Comparison of ENCODE assay signal across 1 cellular context in the genomic region with DNA sequence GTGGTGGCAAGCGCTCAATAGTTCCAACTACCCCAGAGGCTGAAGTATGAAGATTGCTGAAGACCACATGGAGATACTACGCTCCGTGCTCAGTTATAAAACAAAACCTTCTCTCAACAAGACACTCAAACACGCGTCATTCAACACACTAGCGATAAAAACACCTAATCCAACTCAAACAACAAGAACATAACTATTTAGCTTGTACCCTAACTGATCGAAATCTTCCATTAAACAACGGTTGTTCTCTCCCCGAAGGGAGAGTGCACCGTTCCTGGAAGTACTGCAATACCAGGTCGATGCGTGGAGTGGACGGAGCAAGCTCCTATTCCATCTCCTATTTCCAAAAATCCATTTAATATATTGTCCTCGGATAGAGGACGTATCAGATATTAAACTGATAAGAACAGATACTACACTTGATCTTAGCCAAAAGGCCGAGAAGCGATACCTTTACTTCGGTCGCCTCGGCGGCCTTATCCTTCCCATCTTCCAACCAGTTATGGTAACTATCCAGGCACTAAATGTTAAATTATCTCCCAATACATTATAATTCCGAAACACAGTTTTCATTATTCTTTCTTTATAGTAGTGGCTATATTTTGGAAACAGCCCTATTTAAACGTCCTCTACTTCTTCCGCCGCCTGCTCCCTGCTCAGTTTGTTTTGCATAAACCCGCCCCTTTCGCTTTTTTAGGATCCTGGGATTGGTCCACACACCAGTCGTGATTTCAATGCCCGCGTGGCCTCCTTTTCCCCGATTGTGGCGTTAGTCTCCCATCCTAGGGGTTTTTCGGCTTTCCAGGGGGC.
TF ChIP-seq lines count a peak whose summit lies in the region.

No MANE protein-coding gene starts in this region.

TF ChIP-seq in HEK293, 187 proteins besides CTCF, POLR2A, EP300 and RAD21 (continued from another document):
- TF ChIP-seq, protein P1, sequence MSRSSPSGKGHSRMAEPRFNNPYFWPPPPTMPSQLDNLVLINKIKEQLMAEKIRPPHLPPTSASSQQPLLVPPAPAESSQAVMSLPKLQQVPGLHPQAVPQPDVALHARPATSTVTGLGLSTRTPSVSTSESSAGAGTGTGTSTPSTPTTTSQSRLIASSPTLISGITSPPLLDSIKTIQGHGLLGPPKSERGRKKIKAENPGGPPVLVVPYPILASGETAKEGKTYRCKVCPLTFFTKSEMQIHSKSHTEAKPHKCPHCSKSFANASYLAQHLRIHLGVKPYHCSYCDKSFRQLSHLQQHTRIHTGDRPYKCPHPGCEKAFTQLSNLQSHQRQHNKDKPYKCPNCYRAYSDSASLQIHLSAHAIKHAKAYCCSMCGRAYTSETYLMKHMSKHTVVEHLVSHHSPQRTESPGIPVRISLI (tag by site-specific recombination; IDR thresholded peaks at IDR 0.05): 0 out of 2 replicates have a peak, but pooled peaks have one; percentile 37
- TF ChIP-seq ZNF777 (tag by site-specific recombination; IDR thresholded peaks at IDR 0.05; ENCODE audit: borderline replicate concordance) (peak; percentile 65; the same call in 1 of the 2 replicates), ZNF600 (tag by site-specific recombination; IDR thresholded peaks at IDR 0.05) (peak; percentile 98), ZNF292 (tag by site-specific recombination; IDR thresholded peaks at IDR 0.05; ENCODE audit: borderline replicate concordance, low read depth) (no peak), ZIC2 (tag by site-specific recombination; IDR thresholded peaks at IDR 0.05) (peak; percentile 80), ZNF626 (tag by site-specific recombination; IDR thresholded peaks at IDR 0.05) (no peak), ZNF629 (tag by site-specific recombination; IDR thresholded peaks at IDR 0.05) (peak; percentile 96), ZNF140 (tag by site-specific recombination; IDR thresholded peaks at IDR 0.05) (no peak; the same call in 1 of the 2 replicates), ZNF843 (tag by site-specific recombination; IDR thresholded peaks at IDR 0.05) (peak; percentile 95), GLIS2 (tag by site-specific recombination; IDR thresholded peaks at IDR 0.05) (peak; percentile 64; the same call in 1 of the 2 replicates), YY2 (tag by site-specific recombination; IDR thresholded peaks at IDR 0.05) (peak; percentile 76), ZNF623 (tag by site-specific recombination; IDR thresholded peaks at IDR 0.05) (peak; percentile 52)
- TF ChIP-seq, protein P2, sequence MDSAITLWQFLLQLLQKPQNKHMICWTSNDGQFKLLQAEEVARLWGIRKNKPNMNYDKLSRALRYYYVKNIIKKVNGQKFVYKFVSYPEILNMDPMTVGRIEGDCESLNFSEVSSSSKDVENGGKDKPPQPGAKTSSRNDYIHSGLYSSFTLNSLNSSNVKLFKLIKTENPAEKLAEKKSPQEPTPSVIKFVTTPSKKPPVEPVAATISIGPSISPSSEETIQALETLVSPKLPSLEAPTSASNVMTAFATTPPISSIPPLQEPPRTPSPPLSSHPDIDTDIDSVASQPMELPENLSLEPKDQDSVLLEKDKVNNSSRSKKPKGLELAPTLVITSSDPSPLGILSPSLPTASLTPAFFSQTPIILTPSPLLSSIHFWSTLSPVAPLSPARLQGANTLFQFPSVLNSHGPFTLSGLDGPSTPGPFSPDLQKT (IDR thresholded peaks at IDR 0.05; ENCODE audit: borderline replicate concordance, low read depth, low read length): no peak
- TF ChIP-seq, protein P3, sequence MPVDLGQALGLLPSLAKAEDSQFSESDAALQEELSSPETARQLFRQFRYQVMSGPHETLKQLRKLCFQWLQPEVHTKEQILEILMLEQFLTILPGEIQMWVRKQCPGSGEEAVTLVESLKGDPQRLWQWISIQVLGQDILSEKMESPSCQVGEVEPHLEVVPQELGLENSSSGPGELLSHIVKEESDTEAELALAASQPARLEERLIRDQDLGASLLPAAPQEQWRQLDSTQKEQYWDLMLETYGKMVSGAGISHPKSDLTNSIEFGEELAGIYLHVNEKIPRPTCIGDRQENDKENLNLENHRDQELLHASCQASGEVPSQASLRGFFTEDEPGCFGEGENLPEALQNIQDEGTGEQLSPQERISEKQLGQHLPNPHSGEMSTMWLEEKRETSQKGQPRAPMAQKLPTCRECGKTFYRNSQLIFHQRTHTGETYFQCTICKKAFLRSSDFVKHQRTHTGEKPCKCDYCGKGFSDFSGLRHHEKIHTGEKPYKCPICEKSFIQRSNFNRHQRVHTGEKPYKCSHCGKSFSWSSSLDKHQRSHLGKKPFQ (tag by site-specific recombination; IDR thresholded peaks at IDR 0.05): peak; percentile 91
- TF ChIP-seq, protein P4, sequence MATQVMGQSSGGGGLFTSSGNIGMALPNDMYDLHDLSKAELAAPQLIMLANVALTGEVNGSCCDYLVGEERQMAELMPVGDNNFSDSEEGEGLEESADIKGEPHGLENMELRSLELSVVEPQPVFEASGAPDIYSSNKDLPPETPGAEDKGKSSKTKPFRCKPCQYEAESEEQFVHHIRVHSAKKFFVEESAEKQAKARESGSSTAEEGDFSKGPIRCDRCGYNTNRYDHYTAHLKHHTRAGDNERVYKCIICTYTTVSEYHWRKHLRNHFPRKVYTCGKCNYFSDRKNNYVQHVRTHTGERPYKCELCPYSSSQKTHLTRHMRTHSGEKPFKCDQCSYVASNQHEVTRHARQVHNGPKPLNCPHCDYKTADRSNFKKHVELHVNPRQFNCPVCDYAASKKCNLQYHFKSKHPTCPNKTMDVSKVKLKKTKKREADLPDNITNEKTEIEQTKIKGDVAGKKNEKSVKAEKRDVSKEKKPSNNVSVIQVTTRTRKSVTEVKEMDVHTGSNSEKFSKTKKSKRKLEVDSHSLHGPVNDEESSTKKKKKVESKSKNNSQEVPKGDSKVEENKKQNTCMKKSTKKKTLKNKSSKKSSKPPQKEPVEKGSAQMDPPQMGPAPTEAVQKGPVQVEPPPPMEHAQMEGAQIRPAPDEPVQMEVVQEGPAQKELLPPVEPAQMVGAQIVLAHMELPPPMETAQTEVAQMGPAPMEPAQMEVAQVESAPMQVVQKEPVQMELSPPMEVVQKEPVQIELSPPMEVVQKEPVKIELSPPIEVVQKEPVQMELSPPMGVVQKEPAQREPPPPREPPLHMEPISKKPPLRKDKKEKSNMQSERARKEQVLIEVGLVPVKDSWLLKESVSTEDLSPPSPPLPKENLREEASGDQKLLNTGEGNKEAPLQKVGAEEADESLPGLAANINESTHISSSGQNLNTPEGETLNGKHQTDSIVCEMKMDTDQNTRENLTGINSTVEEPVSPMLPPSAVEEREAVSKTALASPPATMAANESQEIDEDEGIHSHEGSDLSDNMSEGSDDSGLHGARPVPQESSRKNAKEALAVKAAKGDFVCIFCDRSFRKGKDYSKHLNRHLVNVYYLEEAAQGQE (tag by site-specific recombination; IDR thresholded peaks at IDR 0.05): peak; percentile 62
- TF ChIP-seq, protein P5, sequence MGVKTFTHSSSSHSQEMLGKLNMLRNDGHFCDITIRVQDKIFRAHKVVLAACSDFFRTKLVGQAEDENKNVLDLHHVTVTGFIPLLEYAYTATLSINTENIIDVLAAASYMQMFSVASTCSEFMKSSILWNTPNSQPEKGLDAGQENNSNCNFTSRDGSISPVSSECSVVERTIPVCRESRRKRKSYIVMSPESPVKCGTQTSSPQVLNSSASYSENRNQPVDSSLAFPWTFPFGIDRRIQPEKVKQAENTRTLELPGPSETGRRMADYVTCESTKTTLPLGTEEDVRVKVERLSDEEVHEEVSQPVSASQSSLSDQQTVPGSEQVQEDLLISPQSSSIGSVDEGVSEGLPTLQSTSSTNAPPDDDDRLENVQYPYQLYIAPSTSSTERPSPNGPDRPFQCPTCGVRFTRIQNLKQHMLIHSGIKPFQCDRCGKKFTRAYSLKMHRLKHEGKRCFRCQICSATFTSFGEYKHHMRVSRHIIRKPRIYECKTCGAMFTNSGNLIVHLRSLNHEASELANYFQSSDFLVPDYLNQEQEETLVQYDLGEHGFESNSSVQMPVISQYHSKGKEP (tag by site-specific recombination; IDR thresholded peaks at IDR 0.05): no peak
- TF ChIP-seq, protein P6, sequence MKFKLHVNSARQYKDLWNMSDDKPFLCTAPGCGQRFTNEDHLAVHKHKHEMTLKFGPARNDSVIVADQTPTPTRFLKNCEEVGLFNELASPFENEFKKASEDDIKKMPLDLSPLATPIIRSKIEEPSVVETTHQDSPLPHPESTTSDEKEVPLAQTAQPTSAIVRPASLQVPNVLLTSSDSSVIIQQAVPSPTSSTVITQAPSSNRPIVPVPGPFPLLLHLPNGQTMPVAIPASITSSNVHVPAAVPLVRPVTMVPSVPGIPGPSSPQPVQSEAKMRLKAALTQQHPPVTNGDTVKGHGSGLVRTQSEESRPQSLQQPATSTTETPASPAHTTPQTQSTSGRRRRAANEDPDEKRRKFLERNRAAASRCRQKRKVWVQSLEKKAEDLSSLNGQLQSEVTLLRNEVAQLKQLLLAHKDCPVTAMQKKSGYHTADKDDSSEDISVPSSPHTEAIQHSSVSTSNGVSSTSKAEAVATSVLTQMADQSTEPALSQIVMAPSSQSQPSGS (tag by site-specific recombination; IDR thresholded peaks at IDR 0.05; ENCODE audit: low read depth): peak; percentile 81
